In genomic region chrY:13351443-13351842, GRCh38 we compare ENCODE assay signal across 27 cellular contexts.
"Had no signal": no experiment of that assay in that cellular context is flagged by ENCODE, and none has a peak within 500 bp of the region (broad histone marks: within the 10 kb centered on the region; RNA-seq: fewer than 3 reads in every experiment).

No MANE protein-coding gene starts in this region.

- H3K27ac Mint-ChIP-seq: immature natural killer cell; neural progenitor cell; stimulated activated naive B cell treated with anti-CD40 and anti-IgM and Interleukin-4, amounts not matched to agents 10 μg/mL and 1 μg/mL and 100 μg/mL, for 72 hours had no signal

- H3K4me1 Mint-ChIP-seq: immature natural killer cell, neural progenitor cell had no signal

- H3K36me3 Mint-ChIP-seq: immature natural killer cell; natural killer cell treated with Interleukin-12 subunit alpha and Interleukin-12 subunit beta and Interleukin-15 and Interleukin-18, amount 100 ng/mL, for 72 hours; neural progenitor cell had no signal

- H3K27me3 ChIP-seq: dorsolateral prefrontal cortex, esophagus squamous epithelium, neural progenitor cell, ovary, right lobe of liver, testis, tibial nerve, upper lobe of right lung, vagina had no signal

- ATAC-seq: left cardiac atrium; lower lobe of right lung; natural killer cell treated with Interleukin-12 subunit alpha and Interleukin-12 subunit beta and Interleukin-15 and Interleukin-18, amount 100 ng/mL, for 72 hours; right lobe of liver; stimulated activated naive B cell treated with anti-CD40 and anti-IgM and Interleukin-4, amounts not matched to agents 10 μg/mL and 1 μg/mL and 100 μg/mL, for 72 hours; stimulated activated naive CD8-positive, alpha-beta T cell treated with anti-CD3 and anti-CD28 coated beads, Interleukin-15, amount 100 ng/mL, for 72 hours; upper lobe of right lung had no signal

- H3K9me3 Mint-ChIP-seq: immature natural killer cell; natural killer cell treated with Interleukin-12 subunit alpha and Interleukin-12 subunit beta and Interleukin-15 and Interleukin-18, amount 100 ng/mL, for 72 hours; neural progenitor cell; stimulated activated naive B cell treated with anti-CD40 and anti-IgM and Interleukin-4, amounts not matched to agents 10 μg/mL and 1 μg/mL and 100 μg/mL, for 72 hours; stimulated activated naive CD8-positive, alpha-beta T cell treated with anti-CD3 and anti-CD28 coated beads, Interleukin-15, amount 100 ng/mL, for 72 hours had no signal

- H3K36me3 ChIP-seq: neural progenitor cell, ovary, prostate gland, right lobe of liver, vagina had no signal

- H3K4me3 Mint-ChIP-seq: immature natural killer cell; natural killer cell treated with Interleukin-12 subunit alpha and Interleukin-12 subunit beta and Interleukin-15 and Interleukin-18, amount 100 ng/mL, for 72 hours; neural progenitor cell; stimulated activated naive B cell treated with anti-CD40 and anti-IgM and Interleukin-4, amounts not matched to agents 10 μg/mL and 1 μg/mL and 100 μg/mL, for 72 hours; stimulated activated naive CD8-positive, alpha-beta T cell treated with anti-CD3 and anti-CD28 coated beads, Interleukin-15, amount 100 ng/mL, for 72 hours had no signal

- H3K27ac ChIP-seq: coronary artery, dorsolateral prefrontal cortex, esophagus squamous epithelium, left ventricle myocardium inferior, lower lobe of right lung, neural progenitor cell, ovary, prostate gland, right lobe of liver, testis, tibial nerve, upper lobe of right lung, vagina had no signal

- FAIRE-seq: keratinocyte had no signal

- H3K27me3 Mint-ChIP-seq: natural killer cell treated with Interleukin-12 subunit alpha and Interleukin-12 subunit beta and Interleukin-15 and Interleukin-18, amount 100 ng/mL, for 72 hours; stimulated activated naive B cell treated with anti-CD40 and anti-IgM and Interleukin-4, amounts not matched to agents 10 μg/mL and 1 μg/mL and 100 μg/mL, for 72 hours; stimulated activated naive CD8-positive, alpha-beta T cell treated with anti-CD3 and anti-CD28 coated beads, Interleukin-15, amount 100 ng/mL, for 72 hours had no signal

- H3K4me3 ChIP-seq: coronary artery, dorsolateral prefrontal cortex, esophagus squamous epithelium, left ventricle myocardium inferior, lower lobe of right lung, neural progenitor cell, ovary, prostate gland, right lobe of liver, testis, tibial nerve, upper lobe of right lung, vagina had no signal

- H3K4me1 ChIP-seq: esophagus squamous epithelium, left ventricle myocardium inferior, neural progenitor cell, prostate gland, right lobe of liver, testis, tibial nerve, upper lobe of right lung, vagina had no signal

- DNase-seq: dorsolateral prefrontal cortex; effector CD8-positive, alpha-beta T cell; esophagus squamous epithelium; foreskin fibroblast; immature natural killer cell; left cardiac atrium; left ventricle myocardium inferior; lower lobe of right lung; mesenchymal stem cell; midbrain; nucleus accumbens; ovary; retina; right lobe of liver; stimulated activated CD4-positive, alpha-beta T cell treated with anti-CD3 and anti-CD28 coated beads, Interleukin-1b, Interleukin-23, amount 100 ng/mL, for 48 hours; stimulated activated CD4-positive, alpha-beta T cell treated with anti-CD3 and anti-CD28 coated beads, Interleukin-4, amount 100 ng/mL, for 24 hours; stimulated activated naive B cell treated with anti-CD40 and anti-IgM and Interleukin-4, amounts not matched to agents 10 μg/mL and 1 μg/mL and 100 μg/mL, for 72 hours; stimulated activated naive CD8-positive, alpha-beta T cell treated with anti-CD3 and anti-CD28 coated beads, Interleukin-15, amount 100 ng/mL, for 72 hours; testis; upper lobe of right lung had no signal
